In genomic region chr9:13979941-13980318, GRCh38 we compare ENCODE assay signal across 22 cellular contexts.
"Had no signal": no experiment of that assay in that cellular context is flagged by ENCODE, and none has a peak within 500 bp of the region (broad histone marks: within the 10 kb centered on the region; RNA-seq: fewer than 3 reads in every experiment).

No MANE protein-coding gene starts in this region.

- H3K36me3 Mint-ChIP-seq: activated CD4-positive, alpha-beta memory T cell treated with anti-CD3 and anti-CD28 coated beads for 36 hours; activated naive CD8-positive, alpha-beta T cell; brain; T-cell had no signal

- H3K27ac ChIP-seq: SK-N-MC had no signal

- DNase-seq: activated CD4-positive, alpha-beta memory T cell treated with anti-CD3 and anti-CD28 coated beads for 36 hours; activated CD4-positive, alpha-beta T cell treated with anti-CD3 and anti-CD28 coated beads, Interleukin-2, amount 10 ng/mL, durations not matched to agents 7 days and 5 days; activated CD4-positive, CD25-positive, alpha-beta regulatory T cell; activated CD8-positive, alpha-beta memory T cell treated with anti-CD3 and anti-CD28 coated beads for 24 hours; activated gamma-delta T cell; activated naive CD4-positive, alpha-beta T cell treated with anti-CD3 and anti-CD28 coated beads for 36 hours; activated T-cell treated with anti-CD3 and anti-CD28 coated beads for 4 hours; activated T-cell treated with anti-CD3 and anti-CD28 coated beads, Interleukin-2, amount 50 U/mL, for 48 hours; amygdala; Kasumi-1; NCI-H226; NCI-H526 treated with DMSO at 0.1 percent for 48 hours; NCI-H82; SIG-M5; T-cell; T-helper 2 cell; T1000 had no signal

- ATAC-seq: activated T-helper 17 cell treated with anti-CD3 and anti-CD28 coated beads, Interleukin-2, amount 50 U/mL, for 72 hours; T-cell had no signal

- H3K27ac Mint-ChIP-seq: activated CD4-positive, alpha-beta memory T cell treated with anti-CD3 and anti-CD28 coated beads for 36 hours; activated CD4-positive, alpha-beta T cell treated with anti-CD3 and anti-CD28 coated beads, Interleukin-2, amount 10 ng/mL, durations not matched to agents 7 days and 5 days; activated naive CD4-positive, alpha-beta T cell treated with anti-CD3 and anti-CD28 coated beads for 36 hours; activated naive CD8-positive, alpha-beta T cell; activated T-helper 17 cell treated with anti-CD3 and anti-CD28 coated beads, Interleukin-2, amount 50 U/mL, for 72 hours; T-cell had no signal

- H3K27me3 Mint-ChIP-seq: activated CD4-positive, alpha-beta memory T cell treated with anti-CD3 and anti-CD28 coated beads for 36 hours; activated CD4-positive, alpha-beta T cell treated with anti-CD3 and anti-CD28 coated beads, Interleukin-2, amount 10 ng/mL, durations not matched to agents 7 days and 5 days; activated naive CD8-positive, alpha-beta T cell; activated T-helper 17 cell treated with anti-CD3 and anti-CD28 coated beads, Interleukin-2, amount 50 U/mL, for 72 hours; brain; central memory CD8-positive, alpha-beta T cell had no signal

- H3K4me1 Mint-ChIP-seq: activated CD4-positive, alpha-beta T cell treated with anti-CD3 and anti-CD28 coated beads, Interleukin-2, amount 10 ng/mL, durations not matched to agents 7 days and 5 days; activated T-helper 17 cell treated with anti-CD3 and anti-CD28 coated beads, Interleukin-2, amount 50 U/mL, for 72 hours; central memory CD8-positive, alpha-beta T cell; T-cell had no signal

- H3K4me3 ChIP-seq: SK-N-MC had no signal

- H3K4me3 Mint-ChIP-seq: activated CD4-positive, alpha-beta memory T cell treated with anti-CD3 and anti-CD28 coated beads for 36 hours; activated CD4-positive, alpha-beta T cell treated with anti-CD3 and anti-CD28 coated beads, Interleukin-2, amount 10 ng/mL, durations not matched to agents 7 days and 5 days; activated naive CD4-positive, alpha-beta T cell treated with anti-CD3 and anti-CD28 coated beads for 36 hours; activated naive CD8-positive, alpha-beta T cell; activated T-helper 17 cell treated with anti-CD3 and anti-CD28 coated beads, Interleukin-2, amount 50 U/mL, for 72 hours; brain; central memory CD8-positive, alpha-beta T cell; T-cell had no signal
